In the genomic region with DNA sequence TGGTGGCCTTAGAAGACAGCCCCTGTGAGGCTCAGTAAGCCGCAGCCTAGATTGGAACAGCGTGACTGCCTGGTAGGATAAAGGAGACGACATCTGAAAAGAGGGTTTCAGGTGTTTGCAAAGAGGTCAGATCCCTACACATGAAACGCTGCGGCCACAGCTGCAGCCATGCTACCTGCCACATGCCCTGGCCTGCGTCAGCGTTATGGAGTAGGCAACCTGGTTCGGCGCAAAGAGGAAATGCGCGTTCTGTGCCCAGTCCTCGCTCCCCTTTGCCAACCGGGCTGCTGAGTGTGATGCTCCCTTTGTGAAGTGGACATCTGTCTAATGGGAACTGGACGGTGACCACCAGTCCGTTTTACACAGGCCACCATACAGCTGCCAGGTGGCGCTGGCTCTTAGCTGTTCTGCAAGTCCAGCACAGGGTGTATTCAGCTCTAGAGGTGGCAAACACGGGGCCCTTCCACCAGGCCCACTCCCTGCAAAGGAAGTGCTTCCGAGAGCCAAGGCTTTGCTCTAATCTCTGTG, we compare ENCODE assay signal across 9 cellular contexts.
DNase-seq lines count a peak whose midpoint lies in the region; ATAC-seq and TF ChIP-seq lines count a peak whose summit lies in the region.
"Had no signal": no experiment of that assay in that cellular context is flagged by ENCODE, and none has a peak within 500 bp of the region (broad histone marks: within the 10 kb centered on the region; RNA-seq: fewer than 3 reads in every experiment).

No MANE protein-coding gene starts in this region.

- no peak overlapping the region for H3K4me3 ChIP-seq in esophagus muscularis mucosa
- H3K4me3 ChIP-seq: thoracic aorta had no signal

- H3K36me3 Mint-ChIP-seq in stimulated activated naive CD8-positive, alpha-beta T cell treated with anti-CD3 and anti-CD28 coated beads, Interleukin-15, Interleukin-2, amounts not matched to agents 100 ng/mL and 50 ng/mL, for 24 hours (ENCODE audit: low read depth) = peaks cover 57% of the 10 kb centered on the region
- peaks cover 0 to 14% (median 0%) of the 10 kb centered on the region in 3 experiments; a peak in 5 of 7 replicates for H3K36me3 Mint-ChIP-seq in H9 (ENCODE audit: insufficient read depth in 1 of 3, low read depth in 3 of 3)

- no peak for ATAC-seq in activated CD4-positive, CD25-positive, alpha-beta regulatory T cell treated with anti-CD3 and anti-CD28 coated beads, Interleukin-2, amount 50 U/mL, for 24 hours
- ATAC-seq in GM18873 (IDR thresholded peaks at IDR 0.05; ENCODE audit: low FRiP score, unreplicated experiment) = no peak

- peaks cover 56 to 93% (median 82%) of the 10 kb centered on the region in 4 donors for H3K4me1 ChIP-seq in esophagus muscularis mucosa
- H3K4me1 ChIP-seq in H9 (ENCODE audit: insufficient read depth, low read length) = no peaks in the 10 kb centered on the region

- H3K18ac ChIP-seq in H9 (ENCODE audit: insufficient read length, low read depth, low read length) = no peak overlapping the region

- no peak overlapping the region for H4K5ac ChIP-seq in H9 (ENCODE audit: insufficient read length, low read depth, low read length)

- H3K79me2 ChIP-seq in H9 (ENCODE audit: insufficient read depth, low read length) = no peaks in the 10 kb centered on the region

- H3K9ac ChIP-seq in H9 (ENCODE audit: extremely low read depth, insufficient read length, low read length) = no peak overlapping the region

- no peak overlapping the region for H2BK20ac ChIP-seq in H9 (ENCODE audit: low read depth, low read length, poor library complexity, severe bottlenecking)

- no peak overlapping the region for H3K23ac ChIP-seq in H9 (ENCODE audit: insufficient read length, low read depth, low read length)

- H3K27ac ChIP-seq in esophagus muscularis mucosa (replicated peaks in 1 of 4) (peak overlapping the region; percentile 16 to 66 (median 50)), H9 (ENCODE audit: insufficient read length, low read depth, low read length) (no peak overlapping the region)

- H3K36me3 ChIP-seq in esophagus muscularis mucosa = peaks cover 0 to 37% (median 6%) of the 10 kb centered on the region in 4 donors
- H3K36me3 ChIP-seq: thoracic aorta had no signal

- H3K23me2 ChIP-seq in H9 (ENCODE audit: insufficient read length, low read depth, low read length, poor library complexity, severe bottlenecking) = no peaks in the 10 kb centered on the region

- intact Hi-C loops in esophagus muscularis mucosa (cut with DNase I) = no loop called here

- no peak for TF ChIP-seq CTCF in esophagus muscularis mucosa (IDR thresholded peaks at IDR 0.05)
- TF ChIP-seq CTCF in H9 (conservative IDR thresholded peaks at IDR 0.05) = no peak

- no peak overlapping the region for H2BK12ac ChIP-seq in H9 (ENCODE audit: insufficient read length, low read depth, low read length)

- no peak overlapping the region for H2BK15ac ChIP-seq in H9 (ENCODE audit: low read depth, low read length)

- no peak overlapping the region for H3K14ac ChIP-seq in H9 (ENCODE audit: insufficient read depth, low read length)

- H2AK5ac ChIP-seq in H9 (ENCODE audit: insufficient read length, low read length) = no peak overlapping the region

- H3K9me3 ChIP-seq in esophagus muscularis mucosa = no peaks in the 10 kb centered on the region
- H3K9me3 ChIP-seq in H9 (ENCODE audit: control insufficient read depth, low read depth, low read length) = no peaks in the 10 kb centered on the region
- H3K9me3 ChIP-seq: thoracic aorta had no signal

- H3K27ac Mint-ChIP-seq in stimulated activated naive CD8-positive, alpha-beta T cell treated with anti-CD3 and anti-CD28 coated beads, Interleukin-15, Interleukin-2, amounts not matched to agents 100 ng/mL and 50 ng/mL, for 24 hours = peak overlapping the region; percentile 99
- peak overlapping the region in 1 of 3 experiments; percentile 32; a peak in 1 of 7 replicates for H3K27ac Mint-ChIP-seq in H9

- H3K27me3 ChIP-seq in esophagus muscularis mucosa (no peaks in the 10 kb centered on the region), H9 (ENCODE audit: insufficient read depth, low read length) (no peaks in the 10 kb centered on the region)

- no peaks in the 10 kb centered on the region for H3K79me1 ChIP-seq in H9 (ENCODE audit: insufficient read depth, low read depth, low read length, poor library complexity, severe bottlenecking)

- H3K9me3 Mint-ChIP-seq in stimulated activated naive CD8-positive, alpha-beta T cell treated with anti-CD3 and anti-CD28 coated beads, Interleukin-15, Interleukin-2, amounts not matched to agents 100 ng/mL and 50 ng/mL, for 24 hours = no peaks in the 10 kb centered on the region
- no peaks in the 10 kb centered on the region for H3K9me3 Mint-ChIP-seq in H9

- DNase-seq in activated CD4-positive, CD25-positive, alpha-beta regulatory T cell treated with anti-CD3 and anti-CD28 coated beads, Interleukin-2, amount 50 U/mL, for 72 hours = peak; percentile 40
- DNase-seq in OCI-M1 (lab: John Stamatoyannopoulos, UW) (peak; percentile 93), esophagus muscularis mucosa (ENCODE audit: extremely low spot score) (no peak), H9 (no peak), SW 1271 (lab: John Stamatoyannopoulos, UW) (no peak)

- H3K4ac ChIP-seq in H9 (ENCODE audit: low read depth, low read length) = no peak overlapping the region

- H2BK5ac ChIP-seq in H9 (ENCODE audit: insufficient read length, low read length) = no peak overlapping the region

- 87% methylated on average over 18 of the region's 18 CpGs for WGBS in esophagus muscularis mucosa
- WGBS in H9 (ENCODE audit: extremely low coverage, insufficient read length, low lambda C conversion rate) = no CpG with 5 or more reads among the region's 18 CpGs

- no peak overlapping the region for H3K56ac ChIP-seq in H9 (ENCODE audit: insufficient read length, low read depth, low read length)

- H3K27me3 Mint-ChIP-seq in stimulated activated naive CD8-positive, alpha-beta T cell treated with anti-CD3 and anti-CD28 coated beads, Interleukin-15, Interleukin-2, amounts not matched to agents 100 ng/mL and 50 ng/mL, for 24 hours = no peaks in the 10 kb centered on the region
- H3K27me3 Mint-ChIP-seq in H9 (ENCODE audit: low read depth) = no peaks in the 10 kb centered on the region; the same call in 1 of the 2 replicates

- no peak overlapping the region for H3K4me2 ChIP-seq in H9 (ENCODE audit: insufficient read depth, insufficient read length, low read length)

- no peak overlapping the region for H2AFZ ChIP-seq in H9 (ENCODE audit: low read length)

- H3K4me1 Mint-ChIP-seq in stimulated activated naive CD8-positive, alpha-beta T cell treated with anti-CD3 and anti-CD28 coated beads, Interleukin-15, Interleukin-2, amounts not matched to agents 100 ng/mL and 50 ng/mL, for 24 hours (ENCODE audit: low read depth) = peaks cover 21% of the 10 kb centered on the region
- peaks cover 13 to 21% of the 10 kb centered on the region in 2 experiments for H3K4me1 Mint-ChIP-seq in H9

- no peak for TF ChIP-seq POLR2A in esophagus muscularis mucosa (IDR thresholded peaks at IDR 0.05; ENCODE audit: low read depth)

- no peak overlapping the region for H2BK120ac ChIP-seq in H9 (ENCODE audit: low read depth, low read length, poor library complexity, severe bottlenecking)

- H4K20me1 ChIP-seq in H9 (ENCODE audit: control insufficient read depth, insufficient read depth, insufficient read length) = no peaks in the 10 kb centered on the region

- H3T11ph ChIP-seq in H9 (ENCODE audit: low read length) = no peak overlapping the region

- no peak for TF ChIP-seq EP300 in esophagus muscularis mucosa (IDR thresholded peaks at IDR 0.05)

- H4K8ac ChIP-seq in H9 (replicated peaks; ENCODE audit: insufficient read length, low read depth, low read length) = no peak overlapping the region

- no peak overlapping the region for H3K4me3 Mint-ChIP-seq in stimulated activated naive CD8-positive, alpha-beta T cell treated with anti-CD3 and anti-CD28 coated beads, Interleukin-15, Interleukin-2, amounts not matched to agents 100 ng/mL and 50 ng/mL, for 24 hours
- H3K4me3 Mint-ChIP-seq in H9 = no peak overlapping the region

- H4K91ac ChIP-seq in H9 (ENCODE audit: insufficient read length, low read depth, low read length) = no peak overlapping the region

Comparison
In these comparisons a context has a peak if more than half of its experiments do, and no peak if none do; other contexts are left out.
1. DNase-seq: peak in activated CD4-positive, CD25-positive, alpha-beta regulatory T cell treated with anti-CD3 and anti-CD28 coated beads, Interleukin-2, amount 50 U/mL, for 72 hours (single experiment) and OCI-M1 (single experiment); none in esophagus muscularis mucosa (single experiment), H9 (single experiment) and SW 1271 (0 of 2).